13 cellular contexts compared by ENCODE assay signal in genomic region chr2:103138123-103138886, GRCh38.
DNase-seq lines count a peak whose midpoint lies in the region; ATAC-seq and TF ChIP-seq lines count a peak whose summit lies in the region.
"Had no signal": no experiment of that assay in that cellular context is flagged by ENCODE, and none has a peak within 500 bp of the region (broad histone marks: within the 10 kb centered on the region; RNA-seq: fewer than 3 reads in every experiment).

No MANE protein-coding gene starts in this region.

- H3K4me3 ChIP-seq in left lung, result no peak overlapping the region
- H3K4me3 ChIP-seq: ovary had no signal

- DNase-seq in KG1 (lab: John Stamatoyannopoulos, UW), result peak; percentile 17
- no peak for DNase-seq in foreskin melanocyte
- DNase-seq in left lung, result no peak
- no peak for DNase-seq in activated CD4-positive, alpha-beta T cell treated with anti-CD3 and anti-CD28 coated beads for 48 hours
- DNase-seq: activated CD4-positive, alpha-beta T cell treated with anti-CD3 and anti-CD28 coated beads, Interleukin-2, amount 50 U/mL, for 48 hours; activated naive CD4-positive, alpha-beta T cell treated with anti-CD3 and anti-CD28 coated beads for 36 hours; mesenchymal stem cell; NCI-H2107; ovary had no signal

- peaks cover 0 to 16% of the 10 kb centered on the region in 2 donors for H3K9me3 ChIP-seq in left lung
- H3K9me3 ChIP-seq: ovary had no signal

- no peaks in the 10 kb centered on the region for H3K4me1 ChIP-seq in left lung

- no peaks in the 10 kb centered on the region for H3K36me3 ChIP-seq in left lung
- H3K36me3 ChIP-seq: ovary had no signal

- intact Hi-C loops in left lung (cut with DNase I), result no loop called here

- peak; percentile 87 for ATAC-seq in GM18498 (IDR thresholded peaks at IDR 0.05; ENCODE audit: unreplicated experiment)
- peak; percentile 78 for ATAC-seq in GM19397 (IDR thresholded peaks at IDR 0.05; ENCODE audit: unreplicated experiment)
- ATAC-seq in HG02852 (IDR thresholded peaks at IDR 0.05; ENCODE audit: unreplicated experiment), result peak; percentile 74
- no peak for ATAC-seq in left lung
- ATAC-seq in GM21447 (IDR thresholded peaks at IDR 0.05; ENCODE audit: unreplicated experiment), result no peak

- no peak overlapping the region for H3K27ac ChIP-seq in left lung
- H3K27ac ChIP-seq: ovary had no signal

- no peaks in the 10 kb centered on the region for H3K27me3 ChIP-seq in left lung

- TF ChIP-seq CTCF in left lung (IDR thresholded peaks at IDR 0.05), result no peak

Comparison
In these comparisons a context has a peak if more than half of its experiments do, and no peak if none do; other contexts are left out.
1. ATAC-seq: peak in GM18498 (single experiment), GM19397 (single experiment) and HG02852 (single experiment); none in left lung (single experiment) and GM21447 (single experiment).